In the genomic region with DNA sequence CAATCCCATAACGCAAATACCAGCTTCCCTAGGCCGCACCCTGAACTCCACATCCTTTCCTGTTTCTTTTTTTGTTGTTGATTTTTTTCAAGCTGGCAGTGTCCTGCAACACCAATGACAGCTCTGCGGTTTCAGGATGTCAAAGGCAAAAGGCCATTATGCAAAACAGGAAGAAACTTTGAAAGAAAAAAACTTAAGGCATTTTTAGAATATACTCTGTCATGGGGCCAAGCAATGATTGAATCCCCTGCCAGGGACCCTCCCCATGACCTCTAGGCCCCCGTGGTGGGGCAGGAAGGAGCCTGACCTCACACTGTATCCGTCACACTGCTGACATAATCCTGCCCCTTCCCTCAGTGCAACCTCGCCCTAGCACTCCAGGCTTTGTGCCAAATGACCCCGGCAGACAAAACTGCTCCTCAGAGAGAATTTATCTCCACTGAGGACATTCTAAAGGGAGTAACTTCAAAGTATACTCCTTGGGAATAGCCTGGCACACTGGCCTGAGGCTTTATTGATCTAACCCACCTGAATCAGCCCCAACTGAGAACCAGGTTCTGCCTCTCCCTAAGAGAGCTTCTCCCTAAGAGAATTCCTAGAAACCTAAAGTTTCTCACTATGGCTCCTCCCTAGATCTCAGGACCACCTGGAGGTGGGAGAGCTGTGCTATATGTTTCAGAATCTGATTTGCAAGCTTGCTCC, we compare ENCODE assay signal across 8 cellular contexts. TPM values are rescaled to one million over a fixed set of nuclear protein-coding genes. Genes with fewer than 3 reads are reported as not detected.
DNase-seq lines count a peak whose midpoint lies in the region; ATAC-seq and TF ChIP-seq lines count a peak whose summit lies in the region.

No MANE protein-coding gene starts in this region.

- H3F3A ChIP-seq in PC-9 (ENCODE audit: insufficient read depth, low read depth), result peaks cover 57% of the 10 kb centered on the region

- H3K4me2 ChIP-seq in BLaER1 (peak overlapping the region; percentile 97), PC-9 (peak overlapping the region; percentile 94)

- peak; percentile 35 for ATAC-seq in GM21717 (IDR thresholded peaks at IDR 0.05; ENCODE audit: unreplicated experiment)
- peak; percentile 54 for ATAC-seq in central memory CD8-positive, alpha-beta T cell (replicated peaks; ENCODE audit: extremely low read depth, poor library complexity, severe bottlenecking)
- peak; percentile 62 for ATAC-seq in mucosa of descending colon
- ATAC-seq in GM21367 (IDR thresholded peaks at IDR 0.05; ENCODE audit: unreplicated experiment), result no peak

- peaks cover 85% of the 10 kb centered on the region for H3K4me1 Mint-ChIP-seq in central memory CD8-positive, alpha-beta T cell

- no peak for TF ChIP-seq POLR2A in uterus (IDR thresholded peaks at IDR 0.05)

- H3K4me3 Mint-ChIP-seq in central memory CD8-positive, alpha-beta T cell, result peak overlapping the region; percentile 85

- H3K9me3 Mint-ChIP-seq in central memory CD8-positive, alpha-beta T cell, result no peaks in the 10 kb centered on the region

- no peaks in the 10 kb centered on the region for H3K27me3 Mint-ChIP-seq in central memory CD8-positive, alpha-beta T cell

- H3K27ac Mint-ChIP-seq in central memory CD8-positive, alpha-beta T cell (ENCODE audit: low read depth), result peak overlapping the region; percentile 93

- H3K27ac ChIP-seq in BLaER1 (peak overlapping the region; percentile 67), PC-9 (peak overlapping the region; percentile 99), uterus (peak overlapping the region; percentile 95 to 96)

- peaks cover 12% of the 10 kb centered on the region; the same call in 1 of the 2 replicates for H3K36me3 ChIP-seq in BLaER1
- 0 out of 2 replicates have a peak, but pooled peaks cover 4% of the 10 kb centered on the region for H3K36me3 ChIP-seq in PC-9 (ENCODE audit: low read depth)
- H3K36me3 ChIP-seq in mucosa of descending colon (ENCODE audit: low read depth), result no peaks in the 10 kb centered on the region
- no peaks in the 10 kb centered on the region for H3K36me3 ChIP-seq in uterus
- no peaks in the 10 kb centered on the region for H3K36me3 ChIP-seq in BE2C

- POLR2A ChIA-PET in PC-9 (lab: Charles Lee; ENCODE audit: unreplicated experiment), result interaction anchor here (0.6 kb wide), 1 partner anchor 20 kb away, joined by 4 read pairs; no protein-coding TSS in a partner anchor

- intact Hi-C loops in PC-9 (cut with micrococcal nuclease; ENCODE audit: unreplicated experiment), result loop anchor here (1.0 kb wide), 1 partner anchor 58 kb away; no protein-coding TSS in a partner anchor
- intact Hi-C loops in mucosa of descending colon (cut with DNase I, micrococcal nuclease), result no loop called here
- intact Hi-C loops in uterus (cut with DNase I; ENCODE audit: low total_unique reads), result no loop called here

- DNase-seq in PC-9, result peak in 1 of 2 experiments; percentile 74
- peak in 1 of 2 donors; percentile 41 for DNase-seq in central memory CD8-positive, alpha-beta T cell (ENCODE audit: low spot score in 2 of 2)
- peak; percentile 84 to 87 (median 87) for DNase-seq in mucosa of descending colon
- DNase-seq in uterus, result peak; percentile 73 to 75
- DNase-seq in BE2C, result no peak

- no peaks in the 10 kb centered on the region for H3K9me2 ChIP-seq in PC-9 (ENCODE audit: insufficient read depth)

- no peak overlapping the region for H2AFZ ChIP-seq in PC-9

- peaks cover 15% of the 10 kb centered on the region; the same call in 1 of the 2 replicates for H3K9me3 ChIP-seq in BLaER1
- no peaks in the 10 kb centered on the region for H3K9me3 ChIP-seq in PC-9 (ENCODE audit: insufficient read depth, low read depth)
- no peaks in the 10 kb centered on the region for H3K9me3 ChIP-seq in mucosa of descending colon
- no peaks in the 10 kb centered on the region for H3K9me3 ChIP-seq in uterus
- H3K9me3 ChIP-seq in BE2C, result no peaks in the 10 kb centered on the region

- no TSS peak for BruUV-seq in PC-9 (replicated peaks; lab: Mats Ljungman, UMichigan)

- TF ChIP-seq CTCF in PC-9 (conservative IDR thresholded peaks at IDR 0.05) (no peak), mucosa of descending colon (IDR thresholded peaks at IDR 0.05) (no peak), uterus (IDR thresholded peaks at IDR 0.05) (no peak), BE2C (IDR thresholded peaks at IDR 0.05; ENCODE audit: low read depth, low read length) (no peak)

- peak overlapping the region; percentile 28 for H3K4me3 ChIP-seq in BLaER1
- H3K4me3 ChIP-seq in PC-9, result peak overlapping the region; percentile 93; the same call in 1 of the 2 replicates
- no peak overlapping the region for H3K4me3 ChIP-seq in mucosa of descending colon
- H3K4me3 ChIP-seq in uterus, result no peak overlapping the region
- no peak overlapping the region for H3K4me3 ChIP-seq in BE2C (ENCODE audit: low read depth, low read length)

- peaks cover 34% of the 10 kb centered on the region for H3K36me3 Mint-ChIP-seq in central memory CD8-positive, alpha-beta T cell (ENCODE audit: insufficient read depth)

- H3K4me1 ChIP-seq in BLaER1, result peaks cover 89% of the 10 kb centered on the region
- peaks cover 76% of the 10 kb centered on the region for H3K4me1 ChIP-seq in PC-9 (replicated peaks; ENCODE audit: insufficient read depth)
- H3K4me1 ChIP-seq in mucosa of descending colon (ENCODE audit: low read depth), result peaks cover 73% of the 10 kb centered on the region
- H3K4me1 ChIP-seq in uterus, result peaks cover 36 to 40% of the 10 kb centered on the region in 2 donors
- peaks cover 27% of the 10 kb centered on the region for H3K4me1 ChIP-seq in BE2C

- H3K9ac ChIP-seq in BLaER1, result peak overlapping the region; percentile 46

- H3K79me2 ChIP-seq in PC-9 (ENCODE audit: low read depth), result peaks cover 91% of the 10 kb centered on the region

- peaks cover 57% of the 10 kb centered on the region for H4K20me1 ChIP-seq in BLaER1
- no peaks in the 10 kb centered on the region for H4K20me1 ChIP-seq in PC-9 (ENCODE audit: insufficient read depth)

- CTCF ChIA-PET in PC-9 (lab: Charles Lee), result no interaction called here

- H3K27me3 ChIP-seq in BLaER1 (no peaks in the 10 kb centered on the region), PC-9 (ENCODE audit: insufficient read depth, low read depth) (no peaks in the 10 kb centered on the region), uterus (no peaks in the 10 kb centered on the region), BE2C (no peaks in the 10 kb centered on the region)

RNA-seq across cellular contexts. Expression of gene B4GALT1, which starts 7.9 kb away (rescaled TPM):
- total RNA-seq in PC-9 (2021), result 75.6 and 87.2 TPM in 2 replicates
- 100 to 1,000 TPM in 2 of 3 donors, 10 to 100 TPM in 1; 66.0 to 203 (median 103) TPM for total RNA-seq in mucosa of descending colon
- 10 to 100 TPM; 13.1 to 66.3 (median 37.1) TPM for total RNA-seq in uterus
- 2.6 TPM for polyA plus RNA-seq in BE2C (2012; ENCODE audit: insufficient read depth, insufficient read length, low read depth)

Comparison
In these comparisons a context has a peak if more than half of its experiments do, and no peak if none do; other contexts are left out.
1. H3K4me3 ChIP-seq: peak in BLaER1 (single experiment) and PC-9 (single experiment); none in mucosa of descending colon (single experiment), uterus (0 of 2) and BE2C (single experiment).
2. Peak in every context shown above with its lines, with median percentiles within 50 percentile points of each other: H3K27ac ChIP-seq.